9 cellular contexts compared by ENCODE assay signal in genomic region chr1:74468982-74469603, GRCh38. TPM values are rescaled to one million over a fixed set of nuclear protein-coding genes. Genes with fewer than 3 reads are reported as not detected.
DNase-seq lines count a peak whose midpoint lies in the region; ATAC-seq and TF ChIP-seq lines count a peak whose summit lies in the region.
"Had no signal": no experiment of that assay in that cellular context is flagged by ENCODE, and none has a peak within 500 bp of the region (broad histone marks: within the 10 kb centered on the region; RNA-seq: fewer than 3 reads in every experiment).

No MANE protein-coding gene starts in this region.

- H2BK20ac ChIP-seq in IMR-90 (ENCODE audit: low read depth, low read length): peak overlapping the region; percentile 80; the same call in 1 of the 2 replicates

- H3K18ac ChIP-seq in IMR-90 (ENCODE audit: low read depth, low read length): no peak overlapping the region

- intact Hi-C loops in IMR-90 (cut with micrococcal nuclease): loop anchor here (2.0 to 10.0 kb wide), 2 partner anchors 264 to 628 kb away; no protein-coding TSS in a partner anchor
- intact Hi-C loops in esophagus muscularis mucosa (cut with DNase I): no loop called here
- intact Hi-C loops in ovary (cut with DNase I): no loop called here

- no peak overlapping the region for H3K14ac ChIP-seq in IMR-90 (replicated peaks; ENCODE audit: low read depth, low read length)

- H3K4me1 ChIP-seq in IMR-90 (ENCODE audit: control insufficient read depth, insufficient read depth, low read length) (peaks cover 6% of the 10 kb centered on the region; the same call in 1 of the 2 replicates), Peyer's patch (no peaks in the 10 kb centered on the region), esophagus muscularis mucosa (peaks cover 9 to 24% (median 17%) of the 10 kb centered on the region in 4 donors), ovary (ENCODE audit: insufficient read depth) (no peaks in the 10 kb centered on the region)

- no peaks in the 10 kb centered on the region for H3K27me3 ChIP-seq in IMR-90 (ENCODE audit: control insufficient read depth, insufficient read depth, low read length)
- H3K27me3 ChIP-seq in Peyer's patch: no peaks in the 10 kb centered on the region
- no peaks in the 10 kb centered on the region for H3K27me3 ChIP-seq in esophagus muscularis mucosa
- no peaks in the 10 kb centered on the region for H3K27me3 ChIP-seq in ovary

- H3K23ac ChIP-seq in IMR-90 (ENCODE audit: low read depth, low read length): no peak overlapping the region

- H3K9me3 ChIP-seq in IMR-90 (ENCODE audit: control insufficient read depth, insufficient read depth, low read length): no peaks in the 10 kb centered on the region
- H3K9me3 ChIP-seq in Peyer's patch: no peaks in the 10 kb centered on the region
- H3K9me3 ChIP-seq in esophagus muscularis mucosa: no peaks in the 10 kb centered on the region
- no peaks in the 10 kb centered on the region for H3K9me3 ChIP-seq in ovary

- TF ChIP-seq POLR2A in IMR-90 (IDR thresholded peaks at IDR 0.05; ENCODE audit: low read depth, low read length): peak; percentile 37; the same call in 1 of the 2 replicates
- no peak for TF ChIP-seq POLR2A in Peyer's patch (IDR thresholded peaks at IDR 0.05)
- no peak for TF ChIP-seq POLR2A in esophagus muscularis mucosa (IDR thresholded peaks at IDR 0.05; ENCODE audit: low read depth)
- no peak for TF ChIP-seq POLR2A in ovary (IDR thresholded peaks at IDR 0.05)

- H2AK5ac ChIP-seq in IMR-90 (ENCODE audit: low read depth, low read length): no peak overlapping the region

- no peaks in the 10 kb centered on the region for H3K36me3 ChIP-seq in IMR-90 (ENCODE audit: control insufficient read depth, insufficient read depth, low read length)
- H3K36me3 ChIP-seq in Peyer's patch: no peaks in the 10 kb centered on the region
- peaks cover 0 to 3% (median 0%) of the 10 kb centered on the region in 4 donors for H3K36me3 ChIP-seq in esophagus muscularis mucosa
- no peaks in the 10 kb centered on the region for H3K36me3 ChIP-seq in ovary

- H3K9me1 ChIP-seq in IMR-90 (ENCODE audit: insufficient read depth, low read length): no peaks in the 10 kb centered on the region

- no peak overlapping the region for H2BK15ac ChIP-seq in IMR-90 (ENCODE audit: low read depth, low read length)

- in situ Hi-C loops in IMR-90 (cut with MboI; ENCODE audit: low sequenced_read_pairs): no loop called here

- H2AK9ac ChIP-seq in IMR-90 (replicated peaks; ENCODE audit: low read depth, low read length, poor library complexity): no peak overlapping the region

- no peak overlapping the region for H2BK5ac ChIP-seq in IMR-90 (ENCODE audit: low read depth, low read length, poor library complexity, severe bottlenecking)

- H3K27ac ChIP-seq in IMR-90 (ENCODE audit: insufficient read depth, low read length) (no peak overlapping the region), Peyer's patch (no peak overlapping the region), esophagus muscularis mucosa (replicated peaks in 1 of 4) (no peak overlapping the region), ovary (no peak overlapping the region)

- H3K4me2 ChIP-seq in IMR-90 (ENCODE audit: low read depth, low read length): no peak overlapping the region

- H3K4me3 ChIP-seq in IMR-90 (ENCODE audit: insufficient read depth, low read depth, low read length) (no peak overlapping the region), Peyer's patch (no peak overlapping the region), esophagus muscularis mucosa (no peak overlapping the region), ovary (no peak overlapping the region)

- POLR2A ChIA-PET in IMR-90 (lab: Charles Lee; ENCODE audit: unreplicated experiment): no interaction called here

- no peak overlapping the region for H4K91ac ChIP-seq in IMR-90 (ENCODE audit: insufficient read depth, low read depth, low read length)

- H4K20me1 ChIP-seq in IMR-90 (ENCODE audit: insufficient read depth, low read length): no peaks in the 10 kb centered on the region

- peak; percentile 32 for DNase-seq in GM10266 (ENCODE audit: extremely low spot score)
- DNase-seq in IMR-90: peak; percentile 56
- DNase-seq in Peyer's patch: no peak
- no peak for DNase-seq in esophagus muscularis mucosa (ENCODE audit: extremely low spot score)
- no peak for DNase-seq in ovary
- no peak for DNase-seq in middle frontal gyrus (ENCODE audit: extremely low spot score, low spot score)
- no peak for DNase-seq in effector CD4-positive, alpha-beta T cell

- no peak overlapping the region for H2AFZ ChIP-seq in IMR-90 (replicated peaks; ENCODE audit: low read length, poor library complexity)

- H2BK120ac ChIP-seq in IMR-90 (ENCODE audit: low read depth, low read length): no peak overlapping the region

- WGBS in IMR-90 (ENCODE audit: extremely low coverage in 2 of 2, insufficient read length in 1 of 2), 2 experiments: no CpG with 5 or more reads among the region's 2 CpGs
- WGBS in esophagus muscularis mucosa: 17% methylated on average over 2 of the region's 2 CpGs
- 2 to 16% (median 5%) methylated on average over 2 of the region's 2 CpGs for WGBS in ovary, 3 donors

- H3K4ac ChIP-seq in IMR-90 (ENCODE audit: low read depth, low read length): no peak overlapping the region; the same call in 1 of the 2 replicates

- no TSS peak for BruUV-seq in IMR-90 (replicated peaks; lab: Mats Ljungman, UMichigan)

- no peak overlapping the region for H3K56ac ChIP-seq in IMR-90 (ENCODE audit: extremely low read depth, insufficient read depth, low read length)

- peak; percentile 80 for TF ChIP-seq RAD21 in IMR-90 (IDR thresholded peaks at IDR 0.05; ENCODE audit: low read length)

- no peak overlapping the region for H4K8ac ChIP-seq in IMR-90 (ENCODE audit: low read depth in 2 of 2, low read length in 2 of 2)

- dilution Hi-C loops in IMR-90 (cut with HindIII; ENCODE audit: low sequenced_read_pairs, unreplicated experiment): no loop called here

- H3K9ac ChIP-seq in IMR-90 (ENCODE audit: low read depth, low read length): no peak overlapping the region

- TF ChIP-seq CTCF in GM10266 (IDR thresholded peaks at IDR 0.05; ENCODE audit: control insufficient read depth, insufficient read depth, low read depth, missing control alignments): peak; percentile 38
- peak; percentile 71 for TF ChIP-seq CTCF in IMR-90 (conservative IDR thresholded peaks at IDR 0.05; ENCODE audit: low read depth, low read length)
- peak in 5 of 6 experiments; percentile 33 to 42 (median 40) for TF ChIP-seq CTCF in Peyer's patch (IDR thresholded peaks at IDR 0.05)
- TF ChIP-seq CTCF in esophagus muscularis mucosa (IDR thresholded peaks at IDR 0.05): peak; percentile 39 to 64 (median 56)
- peak; percentile 25 to 31 (median 27) for TF ChIP-seq CTCF in ovary (IDR thresholded peaks at IDR 0.05)

- no peak overlapping the region for H4K5ac ChIP-seq in IMR-90 (ENCODE audit: low read depth, low read length)

- CTCF ChIA-PET in IMR-90 (lab: Yijun Ruan, JAX): interaction anchor here (0.6 to 1.9 kb wide), 7 partner anchors 10 to 909 kb away, joined by 3 to 5 read pairs (median 3); partner anchors contain the start of gene TYW3

- H3K79me1 ChIP-seq in IMR-90 (ENCODE audit: low read depth in 1 of 2, low read length in 2 of 2): no peaks in the 10 kb centered on the region

- TF ChIP-seq EP300 in esophagus muscularis mucosa (IDR thresholded peaks at IDR 0.05) (no peak), ovary (IDR thresholded peaks at IDR 0.05) (no peak)

- peak; percentile 85 for ATAC-seq in IMR-90 (ENCODE audit: low read depth)
- ATAC-seq in GM18519 (IDR thresholded peaks at IDR 0.05; ENCODE audit: low FRiP score, unreplicated experiment): no peak

TF ChIP-seq in IMR-90, 13 proteins besides CTCF, POLR2A, EP300 and RAD21:
- TF ChIP-seq CEBPB (IDR thresholded peaks at IDR 0.05; ENCODE audit: low read depth, low read length) (no peak), MXI1 (IDR thresholded peaks at IDR 0.05; ENCODE audit: borderline replicate concordance, low read depth, low read length) (no peak), SMC3 (IDR thresholded peaks at IDR 0.05; ENCODE audit: low read depth, low read length) (peak; percentile 80)

RNA-seq across cellular contexts. Expression of gene LRRC53, which starts 43.3 kb away (rescaled TPM):
- total RNA-seq in IMR-90 (2012; rRNA removed) (not detected in 2 replicates), Peyer's patch (not detected), esophagus muscularis mucosa (under 1 TPM in 1 of 4 donors, not detected in 3; under 0.01 TPM), ovary (not detected)
- polyA plus RNA-seq in IMR-90 (2012; rRNA removed) (not detected in 2 replicates), ovary (not detected)
- not detected in 2 replicates for polyA plus RNA-seq in IMR-90 (2012; cell fraction: cytosol; rRNA removed)
- polyA plus RNA-seq in IMR-90 (2012; cell fraction: nucleus; rRNA removed; ENCODE audit: low replicate concordance): not detected in 2 replicates
- total RNA-seq: T-helper 2 cell treated with Interferon-gamma antibody and Interleukin-4, amounts not matched to agents 100 ng/mL and 5 ng/mL, for 36 hours had no signal

Comparison
In these comparisons a context has a peak if more than half of its experiments do, and no peak if none do; other contexts are left out.
1. DNase-seq: peak in GM10266 (single experiment) and IMR-90 (single experiment); none in Peyer's patch (0 of 3), esophagus muscularis mucosa (single experiment), ovary (0 of 5), middle frontal gyrus (single experiment) and effector CD4-positive, alpha-beta T cell (single experiment).
2. Peak in every context shown above with its lines, with median percentiles within 50 percentile points of each other: CTCF ChIP-seq.